15 cellular contexts compared by ENCODE assay signal in the genomic region with DNA sequence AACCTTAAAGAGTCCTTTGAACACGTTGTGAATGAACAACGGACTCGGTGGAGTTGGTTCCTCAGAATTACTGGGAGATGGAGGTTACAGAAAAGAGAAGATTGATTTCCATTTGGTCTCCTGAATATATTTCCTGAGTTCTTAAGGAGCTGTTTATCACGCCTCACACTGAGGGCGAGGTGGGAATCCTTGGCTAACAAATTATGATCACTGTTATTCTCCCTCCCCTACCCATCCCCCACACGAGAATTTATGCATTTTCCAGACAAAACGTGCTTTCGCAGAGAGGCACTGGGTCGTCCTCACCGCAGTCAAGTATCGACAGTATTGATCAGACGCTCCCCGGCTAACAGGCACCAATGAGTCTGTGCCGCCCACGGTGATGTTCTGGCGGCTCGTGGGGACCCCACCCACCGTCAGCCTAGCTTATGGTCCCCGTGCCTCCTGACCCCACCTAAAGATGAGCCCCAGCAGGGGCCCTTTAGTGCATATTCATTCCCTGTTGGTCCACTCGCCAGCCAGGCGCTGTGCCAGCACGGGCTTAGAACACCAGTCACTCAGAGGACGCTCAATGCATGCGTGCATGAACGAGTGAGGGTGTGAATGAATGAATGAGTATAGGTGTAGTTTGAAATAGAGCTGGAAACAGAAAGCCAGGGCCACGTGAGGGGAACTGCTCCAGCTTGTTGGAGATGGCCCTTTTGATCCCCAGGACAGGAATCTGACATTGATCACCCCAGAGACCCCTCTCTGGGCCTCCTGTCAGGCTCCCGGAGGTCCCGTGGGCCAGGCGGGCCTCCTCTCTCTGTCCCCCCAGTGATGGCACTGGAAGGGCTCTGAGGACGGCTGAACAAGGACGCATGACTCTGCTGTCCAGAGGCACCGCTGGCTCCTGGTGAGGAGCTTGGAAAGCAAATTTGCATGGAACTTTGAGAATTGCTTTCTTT.
DNase-seq lines count a peak whose midpoint lies in the region; ATAC-seq and TF ChIP-seq lines count a peak whose summit lies in the region.
"Had no signal": no experiment of that assay in that cellular context is flagged by ENCODE, and none has a peak within 500 bp of the region (broad histone marks: within the 10 kb centered on the region; RNA-seq: fewer than 3 reads in every experiment).

No MANE protein-coding gene starts in this region.

- intact Hi-C loops in left lung (cut with DNase I): no loop called here
- intact Hi-C loops in testis (cut with DNase I; ENCODE audit: low total_unique reads): no loop called here

- H3K27me3 ChIP-seq in H7 (ENCODE audit: control insufficient read depth, insufficient read depth, low read length): no peaks in the 10 kb centered on the region
- peaks cover 0 to 23% of the 10 kb centered on the region in 2 donors for H3K27me3 ChIP-seq in left lung
- H3K27me3 ChIP-seq in testis: no peaks in the 10 kb centered on the region

- DNase-seq in activated T-cell treated with anti-CD3 and anti-CD28 coated beads, Interleukin-2, amount 50 U/mL, for 24 hours: peak; percentile 20
- no peak for DNase-seq in activated T-cell treated with anti-CD3 and anti-CD28 coated beads, Interleukin-2, amount 50 U/mL, for 1 hour
- peak; percentile 56 for DNase-seq in H7
- peak; percentile 22 to 44 for DNase-seq in left lung
- DNase-seq in retina: peak; percentile 68
- DNase-seq in stimulated activated effector memory CD8-positive, alpha-beta T cell treated with anti-CD3 and anti-CD28 coated beads, Interleukin-12 subunit alpha, Interleukin-12 subunit beta, amount 100 ng/mL, for 72 hours (ENCODE audit: low spot score in 2 of 2): no peak
- no peak for DNase-seq in ACHN
- DNase-seq in testis: no peak
- DNase-seq: activated CD4-positive, alpha-beta T cell treated with anti-CD3 and anti-CD28 coated beads, Interleukin-2, amount 50 U/mL, for 48 hours; effector memory CD4-positive, alpha-beta T cell; mammary epithelial cell; stimulated activated naive CD4-positive, alpha-beta T cell; trophoblast cell had no signal

- peaks cover 8% of the 10 kb centered on the region for H3K9me3 Mint-ChIP-seq in activated T-cell treated with anti-CD3 and anti-CD28 coated beads, Interleukin-2, amount 50 U/mL, for 24 hours
- peaks cover 6% of the 10 kb centered on the region for H3K9me3 Mint-ChIP-seq in stimulated activated effector memory CD8-positive, alpha-beta T cell treated with anti-CD3 and anti-CD28 coated beads, Interleukin-12 subunit alpha, Interleukin-12 subunit beta, amount 100 ng/mL, for 72 hours

- no peak for ATAC-seq in left lung
- no peak for ATAC-seq in stimulated activated effector memory CD8-positive, alpha-beta T cell treated with anti-CD3 and anti-CD28 coated beads, Interleukin-12 subunit alpha, Interleukin-12 subunit beta, amount 100 ng/mL, for 72 hours
- ATAC-seq: A549, Panc1 had no signal

- no peak overlapping the region for H3K4me3 Mint-ChIP-seq in activated T-cell treated with anti-CD3 and anti-CD28 coated beads, Interleukin-2, amount 50 U/mL, for 24 hours
- H3K4me3 Mint-ChIP-seq in stimulated activated effector memory CD8-positive, alpha-beta T cell treated with anti-CD3 and anti-CD28 coated beads, Interleukin-12 subunit alpha, Interleukin-12 subunit beta, amount 100 ng/mL, for 72 hours: no peak overlapping the region

- no peaks in the 10 kb centered on the region for H3K36me3 Mint-ChIP-seq in activated T-cell treated with anti-CD3 and anti-CD28 coated beads, Interleukin-2, amount 50 U/mL, for 24 hours (ENCODE audit: low read depth)
- no peaks in the 10 kb centered on the region for H3K36me3 Mint-ChIP-seq in stimulated activated effector memory CD8-positive, alpha-beta T cell treated with anti-CD3 and anti-CD28 coated beads, Interleukin-12 subunit alpha, Interleukin-12 subunit beta, amount 100 ng/mL, for 72 hours

- H3K4me3 ChIP-seq in H7 (ENCODE audit: insufficient read depth, low read depth, low read length) (no peak overlapping the region), left lung (no peak overlapping the region), testis (no peak overlapping the region)
- H3K4me3 ChIP-seq: A549 had no signal

- no peak overlapping the region for H3K27ac ChIP-seq in left lung
- H3K27ac ChIP-seq in testis: no peak overlapping the region
- H3K27ac ChIP-seq: A549 had no signal

- in situ Hi-C loops in ACHN (cut with HindIII; ENCODE audit: low pct_ligation_motif_present, low pct_unique_long_range_greater_than_20kb, low sequenced_read_pairs): no loop called here

- H3K27ac Mint-ChIP-seq in activated T-cell treated with anti-CD3 and anti-CD28 coated beads, Interleukin-2, amount 50 U/mL, for 24 hours: no peak overlapping the region
- no peak overlapping the region for H3K27ac Mint-ChIP-seq in stimulated activated effector memory CD8-positive, alpha-beta T cell treated with anti-CD3 and anti-CD28 coated beads, Interleukin-12 subunit alpha, Interleukin-12 subunit beta, amount 100 ng/mL, for 72 hours

- no peaks in the 10 kb centered on the region for H3K36me3 ChIP-seq in H7 (replicated peaks; ENCODE audit: control insufficient read depth, insufficient read depth, low read length)
- H3K36me3 ChIP-seq in left lung: no peaks in the 10 kb centered on the region
- no peaks in the 10 kb centered on the region for H3K36me3 ChIP-seq in testis (ENCODE audit: low read depth, missing control alignments)

- TF ChIP-seq CTCF in left lung (IDR thresholded peaks at IDR 0.05) (no peak), testis (IDR thresholded peaks at IDR 0.05) (no peak)

- peaks cover 0 to 12% of the 10 kb centered on the region in 2 donors for H3K9me3 ChIP-seq in left lung
- H3K9me3 ChIP-seq in testis: no peaks in the 10 kb centered on the region

- no peak for TF ChIP-seq POLR2A in testis (IDR thresholded peaks at IDR 0.05)

- H3K4me1 ChIP-seq in left lung (no peaks in the 10 kb centered on the region), testis (no peaks in the 10 kb centered on the region)
- H3K4me1 ChIP-seq: A549 had no signal

- 81 to 88% methylated on average over 17 to 32 of the region's 32 CpGs for WGBS in testis, 2 donors

- peaks cover 16% of the 10 kb centered on the region for H3K4me1 Mint-ChIP-seq in activated T-cell treated with anti-CD3 and anti-CD28 coated beads, Interleukin-2, amount 50 U/mL, for 24 hours (ENCODE audit: low read depth)
- H3K4me1 Mint-ChIP-seq in stimulated activated effector memory CD8-positive, alpha-beta T cell treated with anti-CD3 and anti-CD28 coated beads, Interleukin-12 subunit alpha, Interleukin-12 subunit beta, amount 100 ng/mL, for 72 hours: peaks cover 32% of the 10 kb centered on the region

- H3K27me3 Mint-ChIP-seq in activated T-cell treated with anti-CD3 and anti-CD28 coated beads, Interleukin-2, amount 50 U/mL, for 24 hours: no peaks in the 10 kb centered on the region

Comparison
In these comparisons a context has a peak if more than half of its experiments do, and no peak if none do; other contexts are left out.
1. DNase-seq: peak in activated T-cell treated with anti-CD3 and anti-CD28 coated beads, Interleukin-2, amount 50 U/mL, for 24 hours (single experiment), H7 (single experiment), left lung (2 of 2) and retina (single experiment); none in activated T-cell treated with anti-CD3 and anti-CD28 coated beads, Interleukin-2, amount 50 U/mL, for 1 hour (single experiment), stimulated activated effector memory CD8-positive, alpha-beta T cell treated with anti-CD3 and anti-CD28 coated beads, Interleukin-12 subunit alpha, Interleukin-12 subunit beta, amount 100 ng/mL, for 72 hours (0 of 2), ACHN (single experiment) and testis (single experiment).